In genomic region chr10:27099916-27100799, GRCh38 we compare ENCODE assay signal across 1 cellular context.
A peak's percentile ranks its signal among the peaks of the same experiment; 100 is the strongest.
TF ChIP-seq lines count a peak whose summit lies in the region.

TSS of gene ANKRD26 (minus strand) at chr10:27100494. CDS start at chr10:27100326, 168 bp downstream.

TF ChIP-seq in K562, 482 proteins besides CTCF, POLR2A, EP300 and RAD21 (continued from another document and continues in another):
- TF ChIP-seq, protein P1, sequence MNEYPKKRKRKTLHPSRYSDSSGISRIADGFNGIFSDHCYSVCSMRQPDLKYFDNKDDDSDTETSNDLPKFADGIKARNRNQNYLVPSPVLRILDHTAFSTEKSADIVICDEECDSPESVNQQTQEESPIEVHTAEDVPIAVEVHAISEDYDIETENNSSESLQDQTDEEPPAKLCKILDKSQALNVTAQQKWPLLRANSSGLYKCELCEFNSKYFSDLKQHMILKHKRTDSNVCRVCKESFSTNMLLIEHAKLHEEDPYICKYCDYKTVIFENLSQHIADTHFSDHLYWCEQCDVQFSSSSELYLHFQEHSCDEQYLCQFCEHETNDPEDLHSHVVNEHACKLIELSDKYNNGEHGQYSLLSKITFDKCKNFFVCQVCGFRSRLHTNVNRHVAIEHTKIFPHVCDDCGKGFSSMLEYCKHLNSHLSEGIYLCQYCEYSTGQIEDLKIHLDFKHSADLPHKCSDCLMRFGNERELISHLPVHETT (CRISPR knock-in tag; conservative IDR thresholded peaks at IDR 0.05 in 1 of 2, IDR thresholded peaks at IDR 0.05 in 1 of 2): no peak
- TF ChIP-seq MEF2D (tag; conservative IDR thresholded peaks at IDR 0.05; ENCODE audit: low read depth): no peak
- TF ChIP-seq PYGO2 (tag; IDR thresholded peaks at IDR 0.05): no peak
- no peak for TF ChIP-seq PRMT5 (CRISPR knock-in tag; IDR thresholded peaks at IDR 0.05)
- peak; percentile 69; the same call in 1 of the 2 replicates for TF ChIP-seq EP400 (IDR thresholded peaks at IDR 0.05)
- TF ChIP-seq KLF10 (CRISPR knock-in tag; IDR thresholded peaks at IDR 0.05): no peak
- TF ChIP-seq ILK (tag; IDR thresholded peaks at IDR 0.05; ENCODE audit: borderline replicate concordance, low read depth): no peak
- no peak for TF ChIP-seq CSDE1 (IDR thresholded peaks at IDR 0.05)
- TF ChIP-seq ZNF311 (CRISPR knock-in tag; IDR thresholded peaks at IDR 0.05): no peak
- peak; percentile 53 for TF ChIP-seq KDM5B (IDR thresholded peaks at IDR 0.05; ENCODE audit: insufficient replicate concordance, low read depth, low read length)
- no peak for TF ChIP-seq HEY1 (CRISPR knock-in tag; IDR thresholded peaks at IDR 0.05; ENCODE audit: borderline replicate concordance)
- TF ChIP-seq, protein P2, sequence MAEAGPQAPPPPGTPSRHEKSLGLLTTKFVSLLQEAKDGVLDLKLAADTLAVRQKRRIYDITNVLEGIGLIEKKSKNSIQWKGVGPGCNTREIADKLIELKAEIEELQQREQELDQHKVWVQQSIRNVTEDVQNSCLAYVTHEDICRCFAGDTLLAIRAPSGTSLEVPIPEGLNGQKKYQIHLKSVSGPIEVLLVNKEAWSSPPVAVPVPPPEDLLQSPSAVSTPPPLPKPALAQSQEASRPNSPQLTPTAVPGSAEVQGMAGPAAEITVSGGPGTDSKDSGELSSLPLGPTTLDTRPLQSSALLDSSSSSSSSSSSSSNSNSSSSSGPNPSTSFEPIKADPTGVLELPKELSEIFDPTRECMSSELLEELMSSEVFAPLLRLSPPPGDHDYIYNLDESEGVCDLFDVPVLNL (CRISPR knock-in tag; IDR thresholded peaks at IDR 0.05; ENCODE audit: low read depth): peak; percentile 34; the same call in 1 of the 2 replicates
- TF ChIP-seq ETS2 (tag; IDR thresholded peaks at IDR 0.05; ENCODE audit: borderline replicate concordance, poor library complexity, severe bottlenecking): no peak
- TF ChIP-seq RREB1 (CRISPR knock-in tag; IDR thresholded peaks at IDR 0.05): no peak
- TF ChIP-seq ZBTB34 (CRISPR knock-in tag; IDR thresholded peaks at IDR 0.05): no peak
- TF ChIP-seq HCFC1 (IDR thresholded peaks at IDR 0.05; ENCODE audit: low read depth, low read length): peak; percentile 32; the same call in 1 of the 2 replicates
- TF ChIP-seq PRDM10 (IDR thresholded peaks at IDR 0.05; ENCODE audit: partially characterized antibody): peak; percentile 95
- no peak for TF ChIP-seq PHB2 (IDR thresholded peaks at IDR 0.05; ENCODE audit: low read depth)
- TF ChIP-seq HINFP (tag; conservative IDR thresholded peaks at IDR 0.05; ENCODE audit: low read depth): no peak
- TF ChIP-seq ATF4 (CRISPR knock-in tag; IDR thresholded peaks at IDR 0.05): peak; percentile 9; the same call in 1 of the 2 replicates
- TF ChIP-seq ZNF518B (CRISPR knock-in tag; IDR thresholded peaks at IDR 0.05): no peak
- TF ChIP-seq NCOA2 (IDR thresholded peaks at IDR 0.05; ENCODE audit: partially characterized antibody in 2 of 2): no peak
- TF ChIP-seq RBM22 (IDR thresholded peaks at IDR 0.05; ENCODE audit: low read depth, low read length, poor library complexity, severe bottlenecking): no peak
- no peak for TF ChIP-seq ZNF165 (CRISPR knock-in tag; IDR thresholded peaks at IDR 0.05; ENCODE audit: borderline replicate concordance)
- TF ChIP-seq ZNF124 (CRISPR knock-in tag; IDR thresholded peaks at IDR 0.05): no peak
- TF ChIP-seq MYBL2 (IDR thresholded peaks at IDR 0.05; ENCODE audit: low read depth): no peak
- TF ChIP-seq MYBL2 (CRISPR knock-in tag; IDR thresholded peaks at IDR 0.05; ENCODE audit: borderline replicate concordance): no peak
- TF ChIP-seq SMAD1 (IDR thresholded peaks at IDR 0.05; ENCODE audit: low read depth, low read length, partially characterized antibody): no peak
- no peak for TF ChIP-seq C11orf30 (IDR thresholded peaks at IDR 0.05; ENCODE audit: low read depth)
- peak; percentile 76; the same call in 1 of the 2 replicates for TF ChIP-seq CREB3L1 (IDR thresholded peaks at IDR 0.05; ENCODE audit: borderline replicate concordance, low read depth)
- no peak for TF ChIP-seq RBM15 (IDR thresholded peaks at IDR 0.05; ENCODE audit: insufficient read depth, low read length)
- TF ChIP-seq HMG20A (CRISPR knock-in tag; conservative IDR thresholded peaks at IDR 0.05): no peak
- TF ChIP-seq MCM3 (IDR thresholded peaks at IDR 0.05): no peak
- no peak for TF ChIP-seq ZBED1 (IDR thresholded peaks at IDR 0.05)
- no peak for TF ChIP-seq TSC22D4 (tag; IDR thresholded peaks at IDR 0.05)
- no peak for TF ChIP-seq ELF4 (CRISPR knock-in tag; IDR thresholded peaks at IDR 0.05)
